In genomic region chr15:23362622-23363021, GRCh38 we compare ENCODE assay signal across 24 cellular contexts. TPM values are rescaled to one million over a fixed set of nuclear protein-coding genes. Genes with fewer than 3 reads are reported as not detected.
"Had no signal": no experiment of that assay in that cellular context is flagged by ENCODE, and none has a peak within 500 bp of the region (broad histone marks: within the 10 kb centered on the region; RNA-seq: fewer than 3 reads in every experiment).

No MANE protein-coding gene starts in this region.

RNA-seq across cellular contexts. Expression of gene GOLGA8S, which starts 8.1 kb away (rescaled TPM):
- total RNA-seq: myocyte, skeletal muscle tissue, smooth muscle cell, vagina had no signal
- polyA plus RNA-seq: naive thymus-derived CD4-positive, alpha-beta T cell; neural cell; smooth muscle cell had no signal

RNA-seq across cellular contexts. Expression of gene GOLGA6L26, which starts 28.6 kb away (rescaled TPM):
- total RNA-seq: kidney; left colon; left lung; lower leg skin; lung; mesothelial cell of epicardium; mononuclear cell; myocyte; naive thymus-derived CD4-positive, alpha-beta T cell; natural killer cell treated with Interleukin-12 subunit alpha and Interleukin-12 subunit beta and Interleukin-15 and Interleukin-18, amount 100 ng/mL, for 72 hours; osteoblast; pancreas; psoas muscle; right lobe of liver; skeletal muscle tissue; smooth muscle cell; temporal lobe; tibial nerve; upper lobe of left lung; urinary bladder; vagina had no signal
- polyA plus RNA-seq: immature natural killer cell; lung; naive thymus-derived CD4-positive, alpha-beta T cell; neural cell; pancreas; psoas muscle; smooth muscle cell; thymus; urinary bladder had no signal
